ENCODE assay signal across 1 cellular context in the genomic region with DNA sequence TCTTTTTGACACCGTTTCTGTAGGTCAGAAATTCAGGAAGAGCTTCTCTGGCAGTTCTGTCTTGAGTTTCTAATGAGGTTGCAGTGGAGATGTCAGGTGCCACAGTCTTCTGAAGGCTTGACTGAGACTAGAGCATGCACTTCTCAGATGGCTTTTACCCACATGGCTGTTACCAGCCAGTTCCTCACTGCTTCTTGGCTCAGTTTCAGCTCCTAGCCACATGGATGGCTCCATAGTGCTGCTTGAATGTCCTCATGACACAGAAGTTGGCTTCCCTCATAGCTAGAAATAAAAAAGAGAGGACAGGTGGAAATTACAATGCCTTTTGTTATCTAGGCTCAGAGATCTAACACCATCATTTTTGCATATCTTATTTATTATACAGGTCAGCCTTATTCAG.
TF ChIP-seq lines count a peak whose summit lies in the region.

No MANE protein-coding gene starts in this region.

TF ChIP-seq in GM12878, 131 proteins besides CTCF, POLR2A, EP300 and RAD21:
- no peak for TF ChIP-seq ASH2L (IDR thresholded peaks at IDR 0.05; ENCODE audit: borderline replicate concordance, low read depth)
